In the genomic region with DNA sequence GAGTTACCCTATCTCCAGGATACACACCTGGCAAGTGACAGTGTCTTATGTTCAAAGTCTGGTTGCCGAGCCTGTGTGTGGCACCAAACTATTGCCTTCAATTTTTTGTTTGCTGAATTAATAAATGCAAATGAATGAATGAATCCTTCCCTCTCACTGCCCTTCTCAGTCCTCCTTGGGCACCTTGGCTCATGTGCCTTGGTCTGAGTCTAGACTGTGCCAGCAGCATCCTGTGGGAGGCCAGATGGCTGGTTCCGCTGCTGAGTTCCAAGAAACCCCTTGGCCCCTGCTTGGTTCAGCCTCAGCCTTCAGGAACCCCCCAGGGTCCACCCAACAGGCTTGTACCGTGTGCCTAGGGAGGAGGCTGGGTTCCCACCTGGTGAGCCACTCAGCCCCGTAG, we compare ENCODE assay signal across 1 cellular context.
TF ChIP-seq lines count a peak whose summit lies in the region.

No MANE protein-coding gene starts in this region.

TF ChIP-seq in GM12878, 131 proteins besides CTCF, POLR2A, EP300 and RAD21:
- TF ChIP-seq POU2F2 (IDR thresholded peaks at IDR 0.05; ENCODE audit: borderline replicate concordance, low read depth, low read length) = no peak
- no peak for TF ChIP-seq IKZF2 (IDR thresholded peaks at IDR 0.05)
- no peak for TF ChIP-seq GABPA (IDR thresholded peaks at IDR 0.05; ENCODE audit: low read depth)
- TF ChIP-seq RB1 (IDR thresholded peaks at IDR 0.05; ENCODE audit: borderline replicate concordance) = no peak
- TF ChIP-seq FOXM1 (IDR thresholded peaks at IDR 0.05; ENCODE audit: low read depth, low read length) = no peak
- TF ChIP-seq BCL3 (IDR thresholded peaks at IDR 0.05; ENCODE audit: borderline replicate concordance, insufficient read depth, low read depth, low read length, poor library complexity, severe bottlenecking) = no peak
- no peak for TF ChIP-seq MLLT1 (IDR thresholded peaks at IDR 0.05)
- no peak for TF ChIP-seq RCOR1 (conservative IDR thresholded peaks at IDR 0.05; ENCODE audit: low read depth, low read length)
- no peak for TF ChIP-seq PAX8 (IDR thresholded peaks at IDR 0.05)
- TF ChIP-seq ZNF217 (IDR thresholded peaks at IDR 0.05) = no peak
